In genomic region chr11:42631223-42631843, GRCh38 we compare ENCODE assay signal across 9 cellular contexts.
DNase-seq lines count a peak whose midpoint lies in the region; ATAC-seq, FAIRE-seq and TF ChIP-seq lines count a peak whose summit lies in the region.
"Had no signal": no experiment of that assay in that cellular context is flagged by ENCODE, and none has a peak within 500 bp of the region (broad histone marks: within the 10 kb centered on the region; RNA-seq: fewer than 3 reads in every experiment).

No MANE protein-coding gene starts in this region.

- H3K36me3 Mint-ChIP-seq in nephron progenitor cell (ENCODE audit: low read depth) (no peaks in the 10 kb centered on the region), endothelial cell (ENCODE audit: low read depth, unreplicated experiment) (no peaks in the 10 kb centered on the region)
- H3K36me3 Mint-ChIP-seq in activated T-helper 17 cell treated with anti-CD3 and anti-CD28 coated beads, Interleukin-2, amount 50 U/mL, for 72 hours (ENCODE audit: low read depth), result no peaks in the 10 kb centered on the region

- H3K27ac Mint-ChIP-seq in nephron progenitor cell (no peak overlapping the region), endothelial cell (ENCODE audit: unreplicated experiment) (no peak overlapping the region)
- H3K27ac Mint-ChIP-seq in activated T-helper 17 cell treated with anti-CD3 and anti-CD28 coated beads, Interleukin-2, amount 50 U/mL, for 72 hours, result no peak overlapping the region

- no peak for ATAC-seq in activated T-helper 17 cell treated with anti-CD3 and anti-CD28 coated beads, Interleukin-2, amount 50 U/mL, for 72 hours (replicated peaks)
- no peak for ATAC-seq in HG02642 (IDR thresholded peaks at IDR 0.05; ENCODE audit: poor library complexity, unreplicated experiment)

- no peaks in the 10 kb centered on the region for H3K9me3 ChIP-seq in kidney (ENCODE audit: control insufficient read depth in 1 of 2, low read length in 2 of 2)

- H3K36me3 ChIP-seq in kidney (ENCODE audit: control insufficient read depth in 1 of 2, insufficient read depth in 2 of 2, low read length in 2 of 2), result no peaks in the 10 kb centered on the region

- intact Hi-C loops in kidney (cut with DNase I), result no loop called here

- in situ Hi-C loops in astrocyte of the spinal cord (cut with HindIII; ENCODE audit: low sequenced_read_pairs), result no loop called here

- H3K4me1 ChIP-seq in kidney (ENCODE audit: control insufficient read depth in 1 of 2, insufficient read depth in 1 of 2, low read depth in 1 of 2, low read length in 2 of 2), result no peaks in the 10 kb centered on the region

- H3K9ac ChIP-seq in kidney (ENCODE audit: low read length in 2 of 2), result no peak overlapping the region

- H3K4me3 Mint-ChIP-seq in nephron progenitor cell (no peak overlapping the region), endothelial cell (ENCODE audit: unreplicated experiment) (no peak overlapping the region)
- H3K4me3 Mint-ChIP-seq in activated T-helper 17 cell treated with anti-CD3 and anti-CD28 coated beads, Interleukin-2, amount 50 U/mL, for 72 hours, result no peak overlapping the region

- 0 out of 2 replicates have a peak, but pooled peaks have one; percentile 6 for TF ChIP-seq CTCF in GM12874 (IDR thresholded peaks at IDR 0.05; ENCODE audit: insufficient read depth, low read depth, low read length)
- TF ChIP-seq CTCF in NB4 (IDR thresholded peaks at IDR 0.05; ENCODE audit: low read depth, low read length), result peak; percentile 21
- TF ChIP-seq CTCF in astrocyte of the spinal cord (IDR thresholded peaks at IDR 0.05; ENCODE audit: low read depth, low read length), result no peak
- TF ChIP-seq CTCF in nephron progenitor cell (IDR thresholded peaks at IDR 0.05), result peak; percentile 30
- no peak for TF ChIP-seq CTCF in kidney (IDR thresholded peaks at IDR 0.05; ENCODE audit: borderline replicate concordance, extremely low read depth, insufficient read depth)
- TF ChIP-seq CTCF in endothelial cell (IDR thresholded peaks at IDR 0.05; ENCODE audit: unreplicated experiment), result no peak

- H3K4me1 Mint-ChIP-seq in nephron progenitor cell, result no peaks in the 10 kb centered on the region
- no peaks in the 10 kb centered on the region for H3K4me1 Mint-ChIP-seq in activated T-helper 17 cell treated with anti-CD3 and anti-CD28 coated beads, Interleukin-2, amount 50 U/mL, for 72 hours
- H3K4me1 Mint-ChIP-seq in endothelial cell (ENCODE audit: unreplicated experiment), result no peaks in the 10 kb centered on the region

- H3K9me3 Mint-ChIP-seq in nephron progenitor cell (no peaks in the 10 kb centered on the region), endothelial cell (ENCODE audit: unreplicated experiment) (peaks cover 6% of the 10 kb centered on the region)
- H3K9me3 Mint-ChIP-seq in activated T-helper 17 cell treated with anti-CD3 and anti-CD28 coated beads, Interleukin-2, amount 50 U/mL, for 72 hours, result peaks cover 22% of the 10 kb centered on the region

- TF ChIP-seq POLR2A in NB4 (IDR thresholded peaks at IDR 0.05; ENCODE audit: extremely low read depth, insufficient read length), result no peak

- H3K27me3 Mint-ChIP-seq in nephron progenitor cell (ENCODE audit: low read depth, poor library complexity), result no peaks in the 10 kb centered on the region
- no peaks in the 10 kb centered on the region for H3K27me3 Mint-ChIP-seq in activated T-helper 17 cell treated with anti-CD3 and anti-CD28 coated beads, Interleukin-2, amount 50 U/mL, for 72 hours
- no peaks in the 10 kb centered on the region for H3K27me3 Mint-ChIP-seq in endothelial cell (ENCODE audit: unreplicated experiment)

- DNase-seq in NB4 (ENCODE audit: low read depth) (peak; percentile 31), astrocyte of the spinal cord (ENCODE audit: low read depth, low spot score) (peak; percentile 21), nephron progenitor cell (no peak), kidney (no peak), endothelial cell (ENCODE audit: low spot score) (no peak)
- DNase-seq: NCI-H345 had no signal

- H3K4me3 ChIP-seq in NB4 (ENCODE audit: low read depth, low read length) (no peak overlapping the region), astrocyte of the spinal cord (ENCODE audit: low read depth, low read length) (no peak overlapping the region), kidney (ENCODE audit: low read length in 2 of 2) (no peak overlapping the region)

- no peak overlapping the region for H3K27ac ChIP-seq in kidney (ENCODE audit: low read depth in 2 of 2, low read length in 2 of 2)

- no peak for FAIRE-seq in kidney (lab: Jason Lieb, UNC)

Comparison
In these comparisons a context has a peak if more than half of its experiments do, and no peak if none do; other contexts are left out.
1. CTCF ChIP-seq: peak in GM12874 (single experiment), NB4 (single experiment) and nephron progenitor cell (single experiment); none in astrocyte of the spinal cord (single experiment), kidney (single experiment) and endothelial cell (single experiment).
2. DNase-seq: peak in NB4 (single experiment) and astrocyte of the spinal cord (single experiment); none in nephron progenitor cell (single experiment), kidney (single experiment) and endothelial cell (single experiment).